ENCODE assay signal across 11 cellular contexts in genomic region chr18:65994294-65994693, GRCh38.
"Had no signal": no experiment of that assay in that cellular context is flagged by ENCODE, and none has a peak within 500 bp of the region (broad histone marks: within the 10 kb centered on the region; RNA-seq: fewer than 3 reads in every experiment).

No MANE protein-coding gene starts in this region.

- ATAC-seq: gastroesophageal sphincter; heart right ventricle; left ventricle myocardium superior; stimulated activated memory B cell treated with anti-CD40 and anti-IgM and Interleukin-4, amounts not matched to agents 10 μg/mL and 1 μg/mL and 100 μg/mL, for 72 hours had no signal

- H3K27ac ChIP-seq: esophagus muscularis mucosa, gastroesophageal sphincter, heart right ventricle, spleen, thoracic aorta had no signal

- DNase-seq: activated CD4-positive, alpha-beta T cell treated with anti-CD3 and anti-CD28 coated beads, Interleukin-2, amount 50 U/mL, for 48 hours; effector CD4-positive, alpha-beta T cell; heart right ventricle; left ventricle myocardium superior; retina; spleen; stimulated activated CD4-positive, alpha-beta T cell treated with anti-CD3 and anti-CD28 coated beads, Interleukin-4, amount 100 ng/mL, for 4 hours had no signal

- H3K36me3 ChIP-seq: esophagus muscularis mucosa, gastroesophageal sphincter, heart right ventricle, spleen, thoracic aorta had no signal

- H3K4me3 ChIP-seq: esophagus muscularis mucosa, gastroesophageal sphincter, heart right ventricle, spleen, thoracic aorta had no signal

- H3K27me3 ChIP-seq: esophagus muscularis mucosa, gastroesophageal sphincter, heart right ventricle, spleen had no signal

- H3K4me1 ChIP-seq: esophagus muscularis mucosa, gastroesophageal sphincter, heart right ventricle, spleen had no signal

- H3K9me3 ChIP-seq: esophagus muscularis mucosa, gastroesophageal sphincter, heart right ventricle, spleen, thoracic aorta had no signal
